In genomic region chr13:98975822-98976261, GRCh38 we compare ENCODE assay signal across 1 cellular context.
TF ChIP-seq lines count a peak whose summit lies in the region.

No MANE protein-coding gene starts in this region.

TF ChIP-seq in K562, 482 proteins besides CTCF, POLR2A, EP300 and RAD21 (continued from another document):
- TF ChIP-seq MYBL2 (IDR thresholded peaks at IDR 0.05; ENCODE audit: low read depth) (no peak), MYBL2 (CRISPR knock-in tag; IDR thresholded peaks at IDR 0.05; ENCODE audit: borderline replicate concordance) (no peak)
